ENCODE assay signal across 1 cellular context in the genomic region with DNA sequence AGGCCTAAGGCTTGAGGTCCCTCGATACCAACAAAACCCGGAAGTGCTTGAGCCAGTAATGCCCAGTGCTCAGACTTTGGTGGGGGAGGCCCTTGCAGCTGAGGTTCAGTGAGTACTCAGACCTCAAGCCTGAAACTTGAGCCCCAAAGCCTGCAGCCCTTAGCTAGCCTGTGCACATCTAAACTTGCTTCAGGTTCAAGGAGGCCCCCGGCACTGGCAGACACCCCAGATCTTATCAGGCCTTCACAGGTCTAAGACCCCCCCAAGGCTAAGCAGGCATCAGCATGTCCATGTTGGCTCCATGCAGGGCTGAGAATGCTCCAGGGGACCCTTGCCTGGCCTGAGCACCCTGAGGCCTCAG.
TF ChIP-seq lines count a peak whose summit lies in the region.

No MANE protein-coding gene starts in this region.

TF ChIP-seq in A549, 52 proteins besides CTCF, POLR2A, EP300 and RAD21 (continued from another document):
- TF ChIP-seq, protein P1, sequence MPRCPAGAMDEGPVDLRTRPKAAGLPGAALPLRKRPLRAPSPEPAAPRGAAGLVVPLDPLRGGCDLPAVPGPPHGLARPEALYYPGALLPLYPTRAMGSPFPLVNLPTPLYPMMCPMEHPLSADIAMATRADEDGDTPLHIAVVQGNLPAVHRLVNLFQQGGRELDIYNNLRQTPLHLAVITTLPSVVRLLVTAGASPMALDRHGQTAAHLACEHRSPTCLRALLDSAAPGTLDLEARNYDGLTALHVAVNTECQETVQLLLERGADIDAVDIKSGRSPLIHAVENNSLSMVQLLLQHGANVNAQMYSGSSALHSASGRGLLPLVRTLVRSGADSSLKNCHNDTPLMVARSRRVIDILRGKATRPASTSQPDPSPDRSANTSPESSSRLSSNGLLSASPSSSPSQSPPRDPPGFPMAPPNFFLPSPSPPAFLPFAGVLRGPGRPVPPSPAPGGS (IDR thresholded peaks at IDR 0.05), result no peak
TF ChIP-seq in A549: peak in this region for 0.
